In the genomic region with DNA sequence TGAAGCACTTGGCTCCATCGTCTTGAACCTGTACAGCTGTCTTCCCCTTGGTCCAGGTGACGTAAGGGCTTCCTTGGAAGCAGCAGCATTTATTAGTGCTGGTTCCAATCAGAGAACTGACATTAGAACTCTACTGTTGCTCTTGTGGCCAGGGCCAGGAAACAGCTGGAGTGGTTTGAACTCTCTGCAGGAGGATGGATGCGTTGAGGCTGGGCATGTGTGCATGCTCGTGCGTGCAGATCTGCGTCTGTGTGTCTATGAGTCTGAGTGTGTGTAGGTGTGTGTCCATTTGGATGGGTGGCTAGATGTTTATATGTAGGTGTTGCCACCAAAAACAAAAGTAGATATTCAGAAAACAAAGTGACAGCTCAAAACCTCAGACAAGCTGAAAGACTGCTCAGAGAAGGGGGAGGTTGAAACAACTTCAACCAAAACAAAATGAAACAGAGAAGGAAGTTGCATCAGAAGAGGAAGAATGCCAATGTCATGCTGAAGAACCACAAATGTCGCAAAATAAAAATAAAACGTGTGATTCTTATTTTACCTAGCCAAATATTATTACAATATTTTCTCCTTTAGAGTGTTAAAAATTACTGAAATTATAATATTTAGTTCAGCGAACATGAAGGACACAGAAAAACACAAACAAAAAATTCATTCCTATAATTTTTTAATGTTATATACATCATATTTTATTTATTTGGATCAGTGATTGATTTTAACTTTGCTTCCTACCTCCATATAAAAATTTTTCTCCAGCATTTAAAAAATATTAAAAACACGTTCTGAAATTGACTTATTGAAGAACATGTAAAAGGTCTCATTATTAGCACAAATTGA, we compare ENCODE assay signal across 8 cellular contexts.
DNase-seq lines count a peak whose midpoint lies in the region; ATAC-seq and TF ChIP-seq lines count a peak whose summit lies in the region.

No MANE protein-coding gene starts in this region.

- peak overlapping the region; percentile 52 for H3K4me2 ChIP-seq in OCI-LY1 (ENCODE audit: low read length)

- H3K9me2 ChIP-seq in OCI-LY1 (ENCODE audit: low read depth, low read length), result no peaks in the 10 kb centered on the region

- DNase-seq in GM10266 (ENCODE audit: extremely low spot score) (peak; percentile 64), left ventricle myocardium superior (peak; percentile 47), NCI-H187 treated with DMSO at 0.1 percent for 48 hours (lab: John Stamatoyannopoulos, UW) (no peak), inferior parietal cortex (ENCODE audit: extremely low spot score) (no peak)
- DNase-seq in activated T-helper 1 cell treated with anti-CD3 and anti-CD28 coated beads, Interleukin-2, amount 50 U/mL, for 16 hours (ENCODE audit: low read depth in 1 of 2, low spot score in 1 of 2), result peak; percentile 21 to 48
- peak; percentile 14 for DNase-seq in stimulated activated CD8-positive, alpha-beta memory T cell treated with anti-CD3 and anti-CD28 coated beads, Interleukin-15, amount 100 ng/mL, for 1 hour (ENCODE audit: low read depth)

- TF ChIP-seq CTCF in GM10266 (IDR thresholded peaks at IDR 0.05; ENCODE audit: control insufficient read depth, insufficient read depth, low read depth, missing control alignments) (no peak), OCI-LY1 (IDR thresholded peaks at IDR 0.05; ENCODE audit: low read length) (no peak)

- H4K20me1 ChIP-seq in OCI-LY1 (ENCODE audit: insufficient read depth, low read length), result no peaks in the 10 kb centered on the region

- no peaks in the 10 kb centered on the region for H3K27me3 ChIP-seq in OCI-LY1 (ENCODE audit: insufficient read depth, low read length)

- peaks cover 56% of the 10 kb centered on the region for H3K4me1 ChIP-seq in OCI-LY1 (ENCODE audit: insufficient read depth, low read length, severe bottlenecking)

- no peaks in the 10 kb centered on the region for H3K36me3 ChIP-seq in OCI-LY1 (ENCODE audit: insufficient read depth, low read length)

- H3K27ac ChIP-seq in OCI-LY1 (ENCODE audit: low read depth, low read length, poor library complexity, severe bottlenecking), result peak overlapping the region; percentile 88

- H3K9ac ChIP-seq in OCI-LY1 (ENCODE audit: low read length), result peak overlapping the region; percentile 28

- peak overlapping the region; percentile 26 for H2AFZ ChIP-seq in OCI-LY1 (ENCODE audit: low read length)

- no peaks in the 10 kb centered on the region for H3K9me3 ChIP-seq in OCI-LY1 (ENCODE audit: low read length)

- peaks cover 7% of the 10 kb centered on the region; the same call in 1 of the 2 replicates for H3F3A ChIP-seq in OCI-LY1 (ENCODE audit: insufficient read depth, low read length)

- ATAC-seq in HG02610 (IDR thresholded peaks at IDR 0.05; ENCODE audit: unreplicated experiment) (peak; percentile 85), left ventricle myocardium superior (peak; percentile 84)

- peak overlapping the region; percentile 9 for H3K4me3 ChIP-seq in OCI-LY1 (ENCODE audit: low read depth, low read length, poor library complexity, severe bottlenecking)

- no peaks in the 10 kb centered on the region for H3K79me2 ChIP-seq in OCI-LY1 (ENCODE audit: insufficient read depth, low read length)

- intact Hi-C loops in left ventricle myocardium superior (cut with micrococcal nuclease), result no loop called here

Comparison
In these comparisons a context has a peak if more than half of its experiments do, and no peak if none do; other contexts are left out.
1. DNase-seq: peak in GM10266 (single experiment), activated T-helper 1 cell treated with anti-CD3 and anti-CD28 coated beads, Interleukin-2, amount 50 U/mL, for 16 hours (2 of 2), left ventricle myocardium superior (single experiment) and stimulated activated CD8-positive, alpha-beta memory T cell treated with anti-CD3 and anti-CD28 coated beads, Interleukin-15, amount 100 ng/mL, for 1 hour (single experiment); none in NCI-H187 treated with DMSO at 0.1 percent for 48 hours (single experiment) and inferior parietal cortex (single experiment).